1 cellular context compared by ENCODE assay signal in genomic region chr11:126212089-126212660, GRCh38.
TF ChIP-seq lines count a peak whose summit lies in the region.

No MANE protein-coding gene starts in this region.

TF ChIP-seq in SK-N-SH, 30 proteins besides CTCF, POLR2A, EP300 and RAD21 (continued from another document):
- TF ChIP-seq IRF3 (IDR thresholded peaks at IDR 0.05; ENCODE audit: low read depth, low read length) (no peak), JUND (IDR thresholded peaks at IDR 0.05) (no peak), RCOR1 (IDR thresholded peaks at IDR 0.05; ENCODE audit: low read length) (no peak), FOXJ3 (CRISPR knock-in tag; IDR thresholded peaks at IDR 0.05) (no peak), PBX3 (IDR thresholded peaks at IDR 0.05) (no peak), NFIC (IDR thresholded peaks at IDR 0.05; ENCODE audit: borderline replicate concordance) (no peak), MXI1 (IDR thresholded peaks at IDR 0.05; ENCODE audit: low read depth, low read length) (no peak)
